11 cellular contexts compared by ENCODE assay signal in genomic region chr4:28357985-28358384, GRCh38.
DNase-seq lines count a peak whose midpoint lies in the region; ATAC-seq and TF ChIP-seq lines count a peak whose summit lies in the region.
"Had no signal": no experiment of that assay in that cellular context is flagged by ENCODE, and none has a peak within 500 bp of the region (broad histone marks: within the 10 kb centered on the region; RNA-seq: fewer than 3 reads in every experiment).

No MANE protein-coding gene starts in this region.

- no peak overlapping the region for H3K27ac Mint-ChIP-seq in glutamatergic neuron (ENCODE audit: unreplicated experiment)
- H3K27ac Mint-ChIP-seq: activated naive CD4-positive, alpha-beta T cell treated with anti-CD3 and anti-CD28 coated beads, Interleukin-2, amount 50 U/mL, for 24 hours had no signal

- no peaks in the 10 kb centered on the region for H3K36me3 Mint-ChIP-seq in glutamatergic neuron (ENCODE audit: unreplicated experiment)
- H3K36me3 Mint-ChIP-seq: activated naive CD4-positive, alpha-beta T cell treated with anti-CD3 and anti-CD28 coated beads, Interleukin-2, amount 50 U/mL, for 24 hours had no signal

- no peaks in the 10 kb centered on the region for H3K9me2 ChIP-seq in SK-N-SH

- no peak overlapping the region for H3K4me3 Mint-ChIP-seq in glutamatergic neuron (ENCODE audit: unreplicated experiment)
- H3K4me3 Mint-ChIP-seq: activated naive CD4-positive, alpha-beta T cell treated with anti-CD3 and anti-CD28 coated beads, Interleukin-2, amount 50 U/mL, for 24 hours had no signal

- no peak overlapping the region for H2AFZ ChIP-seq in SK-N-SH (ENCODE audit: low read depth)

- TF ChIP-seq CTCF in SK-N-SH (IDR thresholded peaks at IDR 0.05), result peak; percentile 52
- no peak for TF ChIP-seq CTCF in glutamatergic neuron (IDR thresholded peaks at IDR 0.05; ENCODE audit: partially characterized antibody, unreplicated experiment)
- TF ChIP-seq CTCF in testis (IDR thresholded peaks at IDR 0.05), result no peak

- no peaks in the 10 kb centered on the region for H3F3A ChIP-seq in SK-N-SH (replicated peaks; ENCODE audit: insufficient read depth)

- peaks cover 0 to 20% of the 10 kb centered on the region in 2 experiments; a peak in 2 of 4 replicates for H3K4me1 ChIP-seq in SK-N-SH (ENCODE audit: control insufficient read depth in 1 of 2, insufficient read depth in 2 of 2, low read depth in 1 of 2, low read length in 1 of 2)
- no peaks in the 10 kb centered on the region for H3K4me1 ChIP-seq in testis

- TF ChIP-seq POLR2A in testis (IDR thresholded peaks at IDR 0.05), result no peak

- no peaks in the 10 kb centered on the region for H3K36me3 ChIP-seq in SK-N-SH (replicated peaks in 1 of 2; ENCODE audit: control insufficient read depth in 1 of 2, insufficient read depth in 2 of 2, low read length in 1 of 2)
- H3K36me3 ChIP-seq in testis (ENCODE audit: low read depth, missing control alignments), result no peaks in the 10 kb centered on the region

- H3K4me3 ChIP-seq in SK-N-SH (ENCODE audit: low read depth in 2 of 2, low read length in 1 of 2) (no peak overlapping the region), testis (no peak overlapping the region)

- H3K27me3 ChIP-seq in SK-N-SH (ENCODE audit: insufficient read depth) (no peaks in the 10 kb centered on the region), testis (no peaks in the 10 kb centered on the region)

- H3K79me2 ChIP-seq in SK-N-SH (ENCODE audit: insufficient read depth), result no peaks in the 10 kb centered on the region

- H3K27ac ChIP-seq in SK-N-SH (ENCODE audit: low read depth in 2 of 2, low read length in 1 of 2) (no peak overlapping the region), testis (no peak overlapping the region)
- H3K27ac ChIP-seq: RWPE1 had no signal

- peaks cover 19% of the 10 kb centered on the region for H3K4me1 Mint-ChIP-seq in glutamatergic neuron (ENCODE audit: low read depth, unreplicated experiment)
- H3K4me1 Mint-ChIP-seq: activated naive CD4-positive, alpha-beta T cell treated with anti-CD3 and anti-CD28 coated beads, Interleukin-2, amount 50 U/mL, for 24 hours had no signal

- TF ChIP-seq EP300 in SK-N-SH (IDR thresholded peaks at IDR 0.05; ENCODE audit: borderline replicate concordance in 1 of 2, low read depth in 1 of 2, low read length in 1 of 2), result no peak

- H3K27me3 Mint-ChIP-seq in glutamatergic neuron (ENCODE audit: unreplicated experiment), result no peaks in the 10 kb centered on the region
- H3K27me3 Mint-ChIP-seq: activated naive CD4-positive, alpha-beta T cell treated with anti-CD3 and anti-CD28 coated beads, Interleukin-2, amount 50 U/mL, for 24 hours had no signal

- intact Hi-C loops in testis (cut with DNase I; ENCODE audit: low total_unique reads), result no loop called here

- ATAC-seq in GM18873 (IDR thresholded peaks at IDR 0.05; ENCODE audit: low FRiP score, unreplicated experiment) (no peak), HG03135 (IDR thresholded peaks at IDR 0.05; ENCODE audit: unreplicated experiment) (no peak), HG02588 (IDR thresholded peaks at IDR 0.05; ENCODE audit: unreplicated experiment) (no peak)

- H4K20me1 ChIP-seq in SK-N-SH (ENCODE audit: insufficient read depth), result no peaks in the 10 kb centered on the region

- WGBS in SK-N-SH (ENCODE audit: low lambda C conversion rate), result 34% methylated on average over 4 of the region's 4 CpGs
- WGBS in testis, 2 donors, result 69 to 72% methylated on average over 4 of the region's 4 CpGs

- CTCF ChIA-PET in SK-N-SH (lab: Yijun Ruan, JAX), result no interaction called here

- H3K9ac ChIP-seq in SK-N-SH, result no peak overlapping the region

- DNase-seq in NCI-H82 (lab: John Stamatoyannopoulos, UW) (peak; percentile 62), NCI-H82 treated with DMSO at 0.1 percent for 48 hours (lab: John Stamatoyannopoulos, UW; ENCODE audit: unreplicated experiment) (no peak), SK-N-SH (no peak), glutamatergic neuron (peak; percentile 19), testis (peak; percentile 13)
- DNase-seq: activated CD4-positive, CD25-positive, alpha-beta regulatory T cell treated with anti-CD3 and anti-CD28 coated beads, Interleukin-2, amount 50 U/mL, for 72 hours had no signal

- H3K4me2 ChIP-seq in SK-N-SH, result no peak overlapping the region

- H3K9me3 ChIP-seq in SK-N-SH (no peaks in the 10 kb centered on the region), testis (no peaks in the 10 kb centered on the region)

- H3K9me3 Mint-ChIP-seq in glutamatergic neuron (ENCODE audit: unreplicated experiment), result no peaks in the 10 kb centered on the region

- POLR2A ChIA-PET in SK-N-SH (lab: Yijun Ruan, JAX), result no interaction called here

- TF ChIP-seq RAD21 in SK-N-SH (IDR thresholded peaks at IDR 0.05; ENCODE audit: low read length), result peak; percentile 31; the same call in 1 of the 2 replicates

TF ChIP-seq in SK-N-SH, 30 proteins besides CTCF, POLR2A, EP300 and RAD21:
- no peak for TF ChIP-seq NFIC (IDR thresholded peaks at IDR 0.05; ENCODE audit: borderline replicate concordance)
- no peak for TF ChIP-seq TAF1 (IDR thresholded peaks at IDR 0.05; ENCODE audit: borderline replicate concordance, low read depth, low read length)
- TF ChIP-seq JUND (IDR thresholded peaks at IDR 0.05), result no peak
- TF ChIP-seq MXI1 (IDR thresholded peaks at IDR 0.05; ENCODE audit: low read depth, low read length), result no peak
- TF ChIP-seq SMC3 (IDR thresholded peaks at IDR 0.05; ENCODE audit: low read depth, low read length), result peak; percentile 21; the same call in 1 of the 2 replicates
- no peak for TF ChIP-seq PBX3 (IDR thresholded peaks at IDR 0.05)
TF ChIP-seq in SK-N-SH: peak in this region for 1.

Comparison
In these comparisons a context has a peak if more than half of its experiments do, and no peak if none do; other contexts are left out.
1. DNase-seq: peak in NCI-H82 (single experiment), glutamatergic neuron (single experiment) and testis (single experiment); none in NCI-H82 treated with DMSO at 0.1 percent for 48 hours (single experiment) and SK-N-SH (single experiment).